In the genomic region with DNA sequence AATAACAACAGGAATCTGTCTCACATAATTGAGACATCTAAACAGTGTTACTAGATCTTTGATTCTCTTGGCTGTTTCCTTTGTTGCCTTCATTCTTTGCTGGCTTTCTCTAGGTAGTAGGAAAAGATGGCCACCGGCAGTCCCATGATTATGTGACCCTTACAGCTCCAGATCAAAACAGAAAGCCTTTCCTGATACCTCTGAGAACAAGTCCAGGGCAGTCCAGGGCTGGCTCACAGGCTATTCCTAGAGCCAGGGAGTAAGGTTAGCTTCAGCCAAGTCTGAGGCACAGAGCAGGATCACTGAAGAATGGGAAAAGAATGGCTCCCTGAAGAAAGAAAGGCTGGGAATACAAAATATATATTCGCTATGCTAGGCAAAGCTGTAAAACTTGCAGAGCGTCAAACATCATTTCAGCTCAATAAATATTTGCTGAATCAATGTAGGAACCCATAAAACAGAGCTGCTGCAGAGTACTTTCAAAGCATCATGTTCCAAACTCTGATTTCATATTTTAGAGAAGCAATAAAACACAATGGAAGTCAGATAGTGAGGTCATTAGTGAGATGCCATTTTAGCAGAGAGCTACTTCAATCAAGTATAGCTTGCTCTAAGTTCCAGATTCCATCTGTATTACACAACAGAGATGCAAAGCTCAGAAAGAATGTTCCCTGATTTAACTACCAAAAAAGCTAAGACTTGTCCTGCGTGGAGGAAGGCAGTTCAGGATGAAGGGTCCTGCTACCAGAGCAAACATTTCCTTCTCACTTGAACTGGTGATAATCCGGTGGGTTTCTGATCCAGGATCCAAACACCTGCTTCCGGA, we compare ENCODE assay signal across 25 cellular contexts. TPM values are rescaled to one million over a fixed set of nuclear protein-coding genes. Genes with fewer than 3 reads are reported as not detected.
DNase-seq lines count a peak whose midpoint lies in the region; ATAC-seq and TF ChIP-seq lines count a peak whose summit lies in the region.
"Had no signal": no experiment of that assay in that cellular context is flagged by ENCODE, and none has a peak within 500 bp of the region (broad histone marks: within the 10 kb centered on the region; RNA-seq: fewer than 3 reads in every experiment).

No MANE protein-coding gene starts in this region.

- no peak overlapping the region for H3K4me3 ChIP-seq in heart left ventricle
- H3K4me3 ChIP-seq in transverse colon = no peak overlapping the region
- no peak overlapping the region for H3K4me3 ChIP-seq in spleen
- H3K4me3 ChIP-seq: cardiac muscle cell, left ventricle myocardium inferior, smooth muscle cell, tibial artery had no signal

- in situ Hi-C loops in transverse colon (cut with MboI; ENCODE audit: low pct_ligation_motif_present in 1 of 4, low pct_unique_long_range_greater_than_20kb in 1 of 4, low sequenced_read_pairs in 3 of 4) = no loop called here
- in situ Hi-C loops in ACHN (cut with HindIII; ENCODE audit: low pct_ligation_motif_present, low pct_unique_long_range_greater_than_20kb, low sequenced_read_pairs) = no loop called here

- H3K9me3 ChIP-seq in heart left ventricle (peaks cover 0 to 6% (median 0%) of the 10 kb centered on the region in 12 donors), transverse colon (no peaks in the 10 kb centered on the region), spleen (peaks cover 0 to 20% (median 11%) of the 10 kb centered on the region in 8 donors)
- H3K9me3 ChIP-seq: tibial artery had no signal

- H3K27me3 ChIP-seq in heart left ventricle (no peaks in the 10 kb centered on the region), transverse colon (no peaks in the 10 kb centered on the region), spleen (replicated peaks in 1 of 7) (no peaks in the 10 kb centered on the region)
- H3K27me3 ChIP-seq: cardiac muscle cell, tibial artery had no signal

- ATAC-seq in heart left ventricle (peak; percentile 72 to 80 (median 79)), Right ventricle myocardium superior (ENCODE audit: poor library complexity) (no peak), left colon (peak; percentile 62)
- ATAC-seq: stimulated activated naive CD8-positive, alpha-beta T cell treated with anti-CD3 and anti-CD28 coated beads, Interleukin-15, Interleukin-2, amounts not matched to agents 100 U/mL and 50 U/mL, for 24 hours had no signal

- TF ChIP-seq POLR2A in heart left ventricle (IDR thresholded peaks at IDR 0.05) (no peak), transverse colon (IDR thresholded peaks at IDR 0.05) (no peak), spleen (IDR thresholded peaks at IDR 0.05) (no peak)

- intact Hi-C loops in heart left ventricle (cut with DNase I) = loop anchor here in 1 of 10 donors (10.0 kb wide), 1 partner anchor 125 kb away; no protein-coding TSS in a partner anchor
- intact Hi-C loops in Right ventricle myocardium superior (cut with DNase I) = no loop called here
- intact Hi-C loops in left colon (cut with DNase I, micrococcal nuclease) = no loop called here
- intact Hi-C loops in transverse colon (cut with DNase I; ENCODE audit: low total_unique reads) = no loop called here
- intact Hi-C loops in spleen (cut with DNase I; ENCODE audit: low total_unique reads) = no loop called here

- WGBS in heart left ventricle, 4 donors = 83 to 95% (median 92%) methylated on average over 6 of the region's 6 CpGs
- WGBS in transverse colon (ENCODE audit: low coverage in 1 of 2), 2 donors = 37 to 64% methylated on average over 2 to 6 of the region's 6 CpGs
- 90 to 96% (median 94%) methylated on average over 6 of the region's 6 CpGs for WGBS in spleen, 5 donors

- TF ChIP-seq EP300 in transverse colon (IDR thresholded peaks at IDR 0.05; ENCODE audit: low read depth) = no peak

- H3K27ac ChIP-seq in heart left ventricle (peak overlapping the region in 7 of 12 donors; percentile 13 to 70 (median 44)), VCaP (peak overlapping the region; percentile 95), transverse colon (peak overlapping the region; percentile 45 to 68 (median 54)), spleen (no peak overlapping the region)
- H3K27ac ChIP-seq: cardiac muscle cell, HL-60, left ventricle myocardium inferior had no signal

- TF ChIP-seq CTCF in heart left ventricle (IDR thresholded peaks at IDR 0.05) (no peak), VCaP (conservative IDR thresholded peaks at IDR 0.05) (no peak), transverse colon (IDR thresholded peaks at IDR 0.05) (no peak), spleen (IDR thresholded peaks at IDR 0.05 in 8 of 11, conservative IDR thresholded peaks at IDR 0.05 in 3 of 11) (no peak)

- peaks cover 0 to 84% (median 60%) of the 10 kb centered on the region in 9 donors for H3K36me3 ChIP-seq in heart left ventricle
- peaks cover 0 to 32% (median 10%) of the 10 kb centered on the region in 4 donors for H3K36me3 ChIP-seq in transverse colon
- peaks cover 8 to 93% (median 60%) of the 10 kb centered on the region in 6 donors for H3K36me3 ChIP-seq in spleen

- H3K4me1 ChIP-seq in heart left ventricle (peaks cover 0 to 6% (median 0%) of the 10 kb centered on the region in 12 donors), transverse colon (peaks cover 0 to 5% (median 0%) of the 10 kb centered on the region in 4 donors), spleen (peaks cover 0 to 5% (median 2%) of the 10 kb centered on the region in 6 donors)

- DNase-seq in heart left ventricle (no peak), Right ventricle myocardium superior (no peak), left colon (no peak), transverse colon (no peak), ACHN (no peak), spleen (no peak)
- no peak for DNase-seq in stimulated activated CD4-positive, alpha-beta T cell treated with anti-CD3 and anti-CD28 coated beads, Interleukin-4, amount 100 ng/mL, for 24 hours
- DNase-seq: activated B cell treated with CpG ODN at 0.5 μM for 24 hours; activated CD4-positive, alpha-beta T cell treated with anti-CD3 and anti-CD28 coated beads, Interleukin-2, amount 50 U/mL, for 4 hours; activated CD8-positive, alpha-beta memory T cell treated with anti-CD3 and anti-CD28 coated beads, Interleukin-2, amount 50 U/mL, for 4 hours; activated effector memory CD4-positive, alpha-beta T cell treated with Interleukin-2 at 50 U/mL for 16 hours; C1 segment of cervical spinal cord; immature natural killer cell; left ventricle myocardium inferior; NCI-H1436; NCI-H2171; NCI-H524; RPMI8226; stimulated activated CD4-positive, alpha-beta T cell treated with anti-CD3 and anti-CD28 coated beads, Interleukin-4, amount 100 ng/mL, for 1 hour; stimulated activated naive CD8-positive, alpha-beta T cell treated with anti-CD3 and anti-CD28 coated beads, Interleukin-15, Interleukin-2, amounts not matched to agents 100 U/mL and 50 U/mL, for 24 hours had no signal

RNA-seq across cellular contexts. Expression of a gene that starts 23.4 kb away (rescaled TPM):
- 10 to 100 TPM; 16.8 to 37.5 (median 24.1) TPM for total RNA-seq in heart left ventricle
- polyA plus RNA-seq in heart left ventricle = 10 to 100 TPM in 1 of 2 donors, 1 to 10 TPM in 1; 8.0 to 15.3 TPM
- total RNA-seq in Right ventricle myocardium superior = 19.3 TPM
- total RNA-seq in left colon = 10 to 100 TPM; 35.9 to 37.5 TPM
- 10 to 100 TPM; 14.1 to 94.3 (median 49.1) TPM for total RNA-seq in transverse colon
- 100 to 1,000 TPM in 1 of 7 donors, 10 to 100 TPM in 6; 42.5 to 120 (median 65.5) TPM for total RNA-seq in spleen
- polyA plus RNA-seq in spleen = 10 to 100 TPM; 13.2 to 18.3 (median 14.5) TPM

RNA-seq across cellular contexts. Expression of a gene that starts 33.5 kb away (rescaled TPM):
- total RNA-seq in heart left ventricle (100 to 1,000 TPM; 145 to 256 (median 210) TPM), Right ventricle myocardium superior (239 TPM), left colon (100 to 1,000 TPM in 1 of 2 donors, 10 to 100 TPM in 1; 91.1 to 110 TPM), transverse colon (100 to 1,000 TPM in 1 of 4 donors, 10 to 100 TPM in 3; 40.0 to 128 (median 81.3) TPM), spleen (100 to 1,000 TPM; 111 to 133 (median 119) TPM)
- polyA plus RNA-seq in heart left ventricle (100 to 1,000 TPM; 141 to 235 TPM), spleen (100 to 1,000 TPM in 2 of 3 donors, 10 to 100 TPM in 1; 86.6 to 169 (median 130) TPM)

RNA-seq across cellular contexts. Expression of a gene that starts 43.6 kb away (rescaled TPM):
- total RNA-seq in heart left ventricle (1 to 10 TPM; 4.4 to 9.1 (median 7.1) TPM), Right ventricle myocardium superior (4.1 TPM), left colon (1 to 10 TPM; 3.9 to 4.1 TPM), transverse colon (10 to 100 TPM in 1 of 4 donors, 1 to 10 TPM in 3; 1.5 to 12.5 (median 5.3) TPM), spleen (1 to 10 TPM; 2.7 to 6.7 (median 3.5) TPM)
- polyA plus RNA-seq in heart left ventricle (1 to 10 TPM; 1.7 to 8.0 TPM), spleen (1 to 10 TPM; 2.2 to 3.3 (median 2.3) TPM)

RNA-seq across cellular contexts. Expression of a gene that starts 47.8 kb away (rescaled TPM):
- total RNA-seq in heart left ventricle (100 to 1,000 TPM; 111 to 152 (median 129) TPM), Right ventricle myocardium superior (137 TPM), left colon (100 to 1,000 TPM in 1 of 2 donors, 10 to 100 TPM in 1; 84.8 to 102 TPM), transverse colon (10 to 100 TPM; 15.3 to 86.5 (median 76.4) TPM), spleen (10 to 100 TPM; 85.2 to 97.7 (median 89.6) TPM)
- polyA plus RNA-seq in heart left ventricle (100 to 1,000 TPM in 1 of 2 donors, 10 to 100 TPM in 1; 93.2 to 154 TPM), spleen (10 to 100 TPM; 63.7 to 88.0 (median 83.2) TPM)

RNA-seq across cellular contexts. Expression of a gene that starts 47.9 kb away (rescaled TPM):
- 10 to 100 TPM; 57.0 to 76.7 (median 73.1) TPM for total RNA-seq in heart left ventricle
- polyA plus RNA-seq in heart left ventricle = 10 to 100 TPM; 52.0 to 79.2 TPM
- total RNA-seq in Right ventricle myocardium superior = 50.7 TPM
- total RNA-seq in left colon = 10 to 100 TPM; 22.5 to 30.0 TPM
- total RNA-seq in transverse colon = 10 to 100 TPM; 20.9 to 50.0 (median 36.3) TPM
- total RNA-seq in spleen = 10 to 100 TPM; 66.5 to 90.1 (median 75.4) TPM
- 10 to 100 TPM; 42.8 to 71.0 (median 64.4) TPM for polyA plus RNA-seq in spleen

Comparison
In these comparisons a context has a peak if more than half of its experiments do, and no peak if none do; other contexts are left out.
1. H3K27ac ChIP-seq: peak in heart left ventricle (7 of 12), VCaP (single experiment) and transverse colon (4 of 4); none in spleen (0 of 8).